ENCODE assay signal across 1 cellular context in genomic region chr3:120498947-120499346, GRCh38.
TF ChIP-seq lines count a peak whose summit lies in the region.

No MANE protein-coding gene starts in this region.

TF ChIP-seq in HEK293, 187 proteins besides CTCF, POLR2A, EP300 and RAD21 (continued from another document):
- TF ChIP-seq, protein P1, sequence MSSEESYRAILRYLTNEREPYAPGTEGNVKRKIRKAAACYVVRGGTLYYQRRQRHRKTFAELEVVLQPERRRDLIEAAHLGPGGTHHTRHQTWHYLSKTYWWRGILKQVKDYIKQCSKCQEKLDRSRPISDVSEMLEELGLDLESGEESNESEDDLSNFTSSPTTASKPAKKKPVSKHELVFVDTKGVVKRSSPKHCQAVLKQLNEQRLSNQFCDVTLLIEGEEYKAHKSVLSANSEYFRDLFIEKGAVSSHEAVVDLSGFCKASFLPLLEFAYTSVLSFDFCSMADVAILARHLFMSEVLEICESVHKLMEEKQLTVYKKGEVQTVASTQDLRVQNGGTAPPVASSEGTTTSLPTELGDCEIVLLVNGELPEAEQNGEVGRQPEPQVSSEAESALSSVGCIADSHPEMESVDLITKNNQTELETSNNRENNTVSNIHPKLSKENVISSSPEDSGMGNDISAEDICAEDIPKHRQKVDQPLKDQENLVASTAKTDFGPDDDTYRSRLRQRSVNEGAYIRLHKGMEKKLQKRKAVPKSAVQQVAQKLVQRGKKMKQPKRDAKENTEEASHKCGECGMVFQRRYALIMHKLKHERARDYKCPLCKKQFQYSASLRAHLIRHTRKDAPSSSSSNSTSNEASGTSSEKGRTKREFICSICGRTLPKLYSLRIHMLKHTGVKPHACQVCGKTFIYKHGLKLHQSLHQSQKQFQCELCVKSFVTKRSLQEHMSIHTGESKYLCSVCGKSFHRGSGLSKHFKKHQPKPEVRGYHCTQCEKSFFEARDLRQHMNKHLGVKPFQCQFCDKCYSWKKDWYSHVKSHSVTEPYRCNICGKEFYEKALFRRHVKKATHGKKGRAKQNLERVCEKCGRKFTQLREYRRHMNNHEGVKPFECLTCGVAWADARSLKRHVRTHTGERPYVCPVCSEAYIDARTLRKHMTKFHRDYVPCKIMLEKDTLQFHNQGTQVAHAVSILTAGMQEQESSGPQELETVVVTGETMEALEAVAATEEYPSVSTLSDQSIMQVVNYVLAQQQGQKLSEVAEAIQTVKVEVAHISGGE (tag by site-specific recombination; conservative IDR thresholded peaks at IDR 0.05; ENCODE audit: low read depth): no peak
- TF ChIP-seq ZFHX2 (tag by site-specific recombination; conservative IDR thresholded peaks at IDR 0.05) (no peak), WT1 (tag by site-specific recombination; IDR thresholded peaks at IDR 0.05) (no peak), ZNF112 (tag by site-specific recombination; IDR thresholded peaks at IDR 0.05) (no peak)
